In genomic region chr5:114789773-114790402, GRCh38 we compare ENCODE assay signal across 8 cellular contexts.
DNase-seq lines count a peak whose midpoint lies in the region; ATAC-seq, FAIRE-seq and TF ChIP-seq lines count a peak whose summit lies in the region.

No MANE protein-coding gene starts in this region.

- ATAC-seq in GM18867 (IDR thresholded peaks at IDR 0.05; ENCODE audit: unreplicated experiment) (peak; percentile 80), HG03469 (IDR thresholded peaks at IDR 0.05; ENCODE audit: unreplicated experiment) (peak; percentile 60), GM19395 (IDR thresholded peaks at IDR 0.05; ENCODE audit: unreplicated experiment) (no peak)

- no peak overlapping the region for H3K27ac Mint-ChIP-seq in CD8-positive, alpha-beta memory T cell

- POLR2A ChIA-PET in AG04449 (lab: Yijun Ruan, JAX) = no interaction called here
- POLR2A ChIA-PET in CD8-positive, alpha-beta memory T cell (lab: Charles Lee) = no interaction called here

- H3K36me3 ChIP-seq in kidney (ENCODE audit: control insufficient read depth in 1 of 2, insufficient read depth in 2 of 2, low read length in 2 of 2) = no peaks in the 10 kb centered on the region
- no peaks in the 10 kb centered on the region for H3K36me3 ChIP-seq in CD8-positive, alpha-beta memory T cell (ENCODE audit: insufficient read depth, low read length)

- no peak overlapping the region for H3K9ac ChIP-seq in kidney (ENCODE audit: low read length in 2 of 2)

- intact Hi-C loops in kidney (cut with DNase I) = no loop called here

- H3K4me3 ChIP-seq in AG04449 (ENCODE audit: low read depth, low read length) (no peak overlapping the region), kidney (ENCODE audit: low read length in 2 of 2) (no peak overlapping the region)
- H3K4me3 ChIP-seq in CD8-positive, alpha-beta memory T cell (ENCODE audit: low read length) = no peak overlapping the region

- H3K4me3 Mint-ChIP-seq in CD8-positive, alpha-beta memory T cell = no peak overlapping the region

- H3K4me1 ChIP-seq in kidney (ENCODE audit: control insufficient read depth in 1 of 2, insufficient read depth in 1 of 2, low read depth in 1 of 2, low read length in 2 of 2) = no peaks in the 10 kb centered on the region
- H3K4me1 ChIP-seq in CD8-positive, alpha-beta memory T cell (ENCODE audit: insufficient read depth, low read length) = no peaks in the 10 kb centered on the region

- no peaks in the 10 kb centered on the region for H3K4me1 Mint-ChIP-seq in CD8-positive, alpha-beta memory T cell

- CTCF ChIA-PET in AG04449 (lab: Yijun Ruan, JAX) = interaction anchor here (0.6 to 1.9 kb wide), 7 partner anchors 33 to 1178 kb away, joined by 3 to 7 read pairs (median 3); no protein-coding TSS in a partner anchor
- CTCF ChIA-PET in CD8-positive, alpha-beta memory T cell (lab: Charles Lee) = no interaction called here

- H3K36me3 Mint-ChIP-seq in CD8-positive, alpha-beta memory T cell = no peaks in the 10 kb centered on the region

- no peaks in the 10 kb centered on the region for H3K27me3 ChIP-seq in CD8-positive, alpha-beta memory T cell (ENCODE audit: insufficient read depth, low read length, poor library complexity, severe bottlenecking)

- H3K9me3 ChIP-seq in kidney (ENCODE audit: control insufficient read depth in 1 of 2, low read length in 2 of 2) = no peaks in the 10 kb centered on the region
- no peaks in the 10 kb centered on the region for H3K9me3 ChIP-seq in CD8-positive, alpha-beta memory T cell (ENCODE audit: low read length)

- no peak overlapping the region for H3K27ac ChIP-seq in kidney (ENCODE audit: low read depth in 2 of 2, low read length in 2 of 2)
- no peak overlapping the region for H3K27ac ChIP-seq in CD8-positive, alpha-beta memory T cell (ENCODE audit: low read depth, low read length)

- H3K27me3 Mint-ChIP-seq in CD8-positive, alpha-beta memory T cell = no peaks in the 10 kb centered on the region

- H3K9me3 Mint-ChIP-seq in CD8-positive, alpha-beta memory T cell = peaks cover 0 to 3% (median 0%) of the 10 kb centered on the region in 5 donors

- peak; percentile 14 for TF ChIP-seq CTCF in AG04449 (IDR thresholded peaks at IDR 0.05; ENCODE audit: insufficient read depth, low read length, missing control alignments)
- TF ChIP-seq CTCF in kidney (IDR thresholded peaks at IDR 0.05; ENCODE audit: borderline replicate concordance, extremely low read depth, insufficient read depth) = peak; percentile 33

- no peak for FAIRE-seq in kidney (lab: Jason Lieb, UNC)

- DNase-seq in AG04449 (ENCODE audit: low read depth, low spot score) (peak; percentile 3), SIG-M5 treated with dmso at 0.1 percent for 504 hours (lab: John Stamatoyannopoulos, UW; ENCODE audit: unreplicated experiment) (peak; percentile 62), kidney (no peak), epidermal melanocyte (ENCODE audit: insufficient read length, low spot score) (no peak)
- DNase-seq in CD8-positive, alpha-beta memory T cell = no peak

Comparison
In these comparisons a context has a peak if more than half of its experiments do, and no peak if none do; other contexts are left out.
1. DNase-seq: peak in AG04449 (single experiment) and SIG-M5 treated with dmso at 0.1 percent for 504 hours (single experiment); none in kidney (single experiment), epidermal melanocyte (single experiment) and CD8-positive, alpha-beta memory T cell (0 of 5).